ENCODE assay signal across 1 cellular context in genomic region chr17:7383742-7384488, GRCh38.
A peak's percentile ranks its signal among the peaks of the same experiment; 100 is the strongest.
TF ChIP-seq lines count a peak whose summit lies in the region.

No MANE protein-coding gene starts in this region.

TF ChIP-seq in WTC11, 78 proteins besides CTCF, POLR2A, EP300 and RAD21 (continued from another document and continues in another):
- no peak for TF ChIP-seq ZNF121 (CRISPR knock-in tag; IDR thresholded peaks at IDR 0.05)
- no peak for TF ChIP-seq SMAD3 (CRISPR knock-in tag; IDR thresholded peaks at IDR 0.05; ENCODE audit: borderline replicate concordance)
- 0 out of 2 replicates have a peak, but pooled peaks have one; percentile 70 for TF ChIP-seq AFF4 (CRISPR knock-in tag; IDR thresholded peaks at IDR 0.05; ENCODE audit: borderline replicate concordance)
- TF ChIP-seq ZNF416 (CRISPR knock-in tag; IDR thresholded peaks at IDR 0.05) = no peak
- TF ChIP-seq SMAD4 (CRISPR knock-in tag; IDR thresholded peaks at IDR 0.05) = no peak
- no peak for TF ChIP-seq GABPB1 (CRISPR knock-in tag; IDR thresholded peaks at IDR 0.05)
- TF ChIP-seq, protein P1, sequence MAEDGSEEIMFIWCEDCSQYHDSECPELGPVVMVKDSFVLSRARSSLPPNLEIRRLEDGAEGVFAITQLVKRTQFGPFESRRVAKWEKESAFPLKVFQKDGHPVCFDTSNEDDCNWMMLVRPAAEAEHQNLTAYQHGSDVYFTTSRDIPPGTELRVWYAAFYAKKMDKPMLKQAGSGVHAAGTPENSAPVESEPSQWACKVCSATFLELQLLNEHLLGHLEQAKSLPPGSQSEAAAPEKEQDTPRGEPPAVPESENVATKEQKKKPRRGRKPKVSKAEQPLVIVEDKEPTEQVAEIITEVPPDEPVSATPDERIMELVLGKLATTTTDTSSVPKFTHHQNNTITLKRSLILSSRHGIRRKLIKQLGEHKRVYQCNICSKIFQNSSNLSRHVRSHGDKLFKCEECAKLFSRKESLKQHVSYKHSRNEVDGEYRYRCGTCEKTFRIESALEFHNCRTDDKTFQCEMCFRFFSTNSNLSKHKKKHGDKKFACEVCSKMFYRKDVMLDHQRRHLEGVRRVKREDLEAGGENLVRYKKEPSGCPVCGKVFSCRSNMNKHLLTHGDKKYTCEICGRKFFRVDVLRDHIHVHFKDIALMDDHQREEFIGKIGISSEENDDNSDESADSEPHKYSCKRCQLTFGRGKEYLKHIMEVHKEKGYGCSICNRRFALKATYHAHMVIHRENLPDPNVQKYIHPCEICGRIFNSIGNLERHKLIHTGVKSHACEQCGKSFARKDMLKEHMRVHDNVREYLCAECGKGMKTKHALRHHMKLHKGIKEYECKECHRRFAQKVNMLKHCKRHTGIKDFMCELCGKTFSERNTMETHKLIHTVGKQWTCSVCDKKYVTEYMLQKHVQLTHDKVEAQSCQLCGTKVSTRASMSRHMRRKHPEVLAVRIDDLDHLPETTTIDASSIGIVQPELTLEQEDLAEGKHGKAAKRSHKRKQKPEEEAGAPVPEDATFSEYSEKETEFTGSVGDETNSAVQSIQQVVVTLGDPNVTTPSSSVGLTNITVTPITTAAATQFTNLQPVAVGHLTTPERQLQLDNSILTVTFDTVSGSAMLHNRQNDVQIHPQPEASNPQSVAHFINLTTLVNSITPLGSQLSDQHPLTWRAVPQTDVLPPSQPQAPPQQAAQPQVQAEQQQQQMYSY (CRISPR knock-in tag; IDR thresholded peaks at IDR 0.05) = peak; percentile 51; the same call in 1 of the 2 replicates
- no peak for TF ChIP-seq MYBL2 (CRISPR knock-in tag; IDR thresholded peaks at IDR 0.05)
- no peak; the same call in 1 of the 2 replicates for TF ChIP-seq ESRRA (CRISPR knock-in tag; IDR thresholded peaks at IDR 0.05; ENCODE audit: borderline replicate concordance)
- no peak for TF ChIP-seq NR1H2 (CRISPR knock-in tag; IDR thresholded peaks at IDR 0.05)
- no peak for TF ChIP-seq HMGA2 (CRISPR knock-in tag; IDR thresholded peaks at IDR 0.05)
- TF ChIP-seq ZSCAN18 (CRISPR knock-in tag; IDR thresholded peaks at IDR 0.05) = no peak
- TF ChIP-seq USF1 (CRISPR knock-in tag; IDR thresholded peaks at IDR 0.05) = peak; percentile 54; the same call in 1 of the 2 replicates
- TF ChIP-seq ELF4 (CRISPR knock-in tag; IDR thresholded peaks at IDR 0.05; ENCODE audit: low read depth) = no peak
- no peak for TF ChIP-seq ATF1 (CRISPR knock-in tag; IDR thresholded peaks at IDR 0.05)
- TF ChIP-seq, protein P2, sequence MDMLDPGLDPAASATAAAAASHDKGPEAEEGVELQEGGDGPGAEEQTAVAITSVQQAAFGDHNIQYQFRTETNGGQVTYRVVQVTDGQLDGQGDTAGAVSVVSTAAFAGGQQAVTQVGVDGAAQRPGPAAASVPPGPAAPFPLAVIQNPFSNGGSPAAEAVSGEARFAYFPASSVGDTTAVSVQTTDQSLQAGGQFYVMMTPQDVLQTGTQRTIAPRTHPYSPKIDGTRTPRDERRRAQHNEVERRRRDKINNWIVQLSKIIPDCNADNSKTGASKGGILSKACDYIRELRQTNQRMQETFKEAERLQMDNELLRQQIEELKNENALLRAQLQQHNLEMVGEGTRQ (CRISPR knock-in tag; IDR thresholded peaks at IDR 0.05) = peak; percentile 58; the same call in 1 of the 2 replicates
- peak; percentile 59; the same call in 1 of the 2 replicates for TF ChIP-seq TEAD1 (CRISPR knock-in tag; IDR thresholded peaks at IDR 0.05)
- peak; percentile 53; the same call in 1 of the 2 replicates for TF ChIP-seq ARID4B (CRISPR knock-in tag; IDR thresholded peaks at IDR 0.05; ENCODE audit: borderline replicate concordance)
- TF ChIP-seq ZNF423 (CRISPR knock-in tag; IDR thresholded peaks at IDR 0.05) = no peak
- TF ChIP-seq, protein P3, sequence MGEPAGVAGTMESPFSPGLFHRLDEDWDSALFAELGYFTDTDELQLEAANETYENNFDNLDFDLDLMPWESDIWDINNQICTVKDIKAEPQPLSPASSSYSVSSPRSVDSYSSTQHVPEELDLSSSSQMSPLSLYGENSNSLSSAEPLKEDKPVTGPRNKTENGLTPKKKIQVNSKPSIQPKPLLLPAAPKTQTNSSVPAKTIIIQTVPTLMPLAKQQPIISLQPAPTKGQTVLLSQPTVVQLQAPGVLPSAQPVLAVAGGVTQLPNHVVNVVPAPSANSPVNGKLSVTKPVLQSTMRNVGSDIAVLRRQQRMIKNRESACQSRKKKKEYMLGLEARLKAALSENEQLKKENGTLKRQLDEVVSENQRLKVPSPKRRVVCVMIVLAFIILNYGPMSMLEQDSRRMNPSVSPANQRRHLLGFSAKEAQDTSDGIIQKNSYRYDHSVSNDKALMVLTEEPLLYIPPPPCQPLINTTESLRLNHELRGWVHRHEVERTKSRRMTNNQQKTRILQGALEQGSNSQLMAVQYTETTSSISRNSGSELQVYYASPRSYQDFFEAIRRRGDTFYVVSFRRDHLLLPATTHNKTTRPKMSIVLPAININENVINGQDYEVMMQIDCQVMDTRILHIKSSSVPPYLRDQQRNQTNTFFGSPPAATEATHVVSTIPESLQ (CRISPR knock-in tag; IDR thresholded peaks at IDR 0.05) = no peak
- no peak for TF ChIP-seq ZNF396 (CRISPR knock-in tag; IDR thresholded peaks at IDR 0.05; ENCODE audit: borderline replicate concordance)
- TF ChIP-seq PRRX2 (CRISPR knock-in tag; IDR thresholded peaks at IDR 0.05) = no peak
- TF ChIP-seq, protein P4, sequence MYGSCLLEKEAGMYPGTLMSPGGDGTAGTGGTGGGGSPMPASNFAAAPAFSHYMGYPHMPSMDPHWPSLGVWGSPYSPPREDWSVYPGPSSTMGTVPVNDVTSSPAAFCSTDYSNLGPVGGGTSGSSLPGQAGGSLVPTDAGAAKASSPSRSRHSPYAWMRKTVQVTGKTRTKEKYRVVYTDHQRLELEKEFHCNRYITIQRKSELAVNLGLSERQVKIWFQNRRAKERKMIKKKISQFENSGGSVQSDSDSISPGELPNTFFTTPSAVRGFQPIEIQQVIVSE (CRISPR knock-in tag; IDR thresholded peaks at IDR 0.05; ENCODE audit: borderline replicate concordance) = no peak
- no peak for TF ChIP-seq NFYB (CRISPR knock-in tag; conservative IDR thresholded peaks at IDR 0.05; ENCODE audit: low read depth)
- no peak for TF ChIP-seq JAZF1 (CRISPR knock-in tag; IDR thresholded peaks at IDR 0.05)
- peak; percentile 66; the same call in 1 of the 2 replicates for TF ChIP-seq ZNF232 (CRISPR knock-in tag; IDR thresholded peaks at IDR 0.05)
- TF ChIP-seq ATF3 (CRISPR knock-in tag; conservative IDR thresholded peaks at IDR 0.05) = no peak
- peak; percentile 95 for TF ChIP-seq MAX (CRISPR knock-in tag; IDR thresholded peaks at IDR 0.05)
- TF ChIP-seq ZMAT4 (CRISPR knock-in tag; IDR thresholded peaks at IDR 0.05) = no peak
- peak; percentile 29; the same call in 1 of the 2 replicates for TF ChIP-seq NR2C2 (CRISPR knock-in tag; IDR thresholded peaks at IDR 0.05)
- TF ChIP-seq ETV6 (CRISPR knock-in tag; IDR thresholded peaks at IDR 0.05) = 0 out of 2 replicates have a peak, but pooled peaks have one; percentile 63
- TF ChIP-seq, protein P5, sequence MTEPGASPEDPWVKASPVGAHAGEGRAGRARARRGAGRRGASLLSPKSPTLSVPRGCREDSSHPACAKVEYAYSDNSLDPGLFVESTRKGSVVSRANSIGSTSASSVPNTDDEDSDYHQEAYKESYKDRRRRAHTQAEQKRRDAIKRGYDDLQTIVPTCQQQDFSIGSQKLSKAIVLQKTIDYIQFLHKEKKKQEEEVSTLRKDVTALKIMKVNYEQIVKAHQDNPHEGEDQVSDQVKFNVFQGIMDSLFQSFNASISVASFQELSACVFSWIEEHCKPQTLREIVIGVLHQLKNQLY (CRISPR knock-in tag; IDR thresholded peaks at IDR 0.05) = no peak
- TF ChIP-seq KAT7 (CRISPR knock-in tag; IDR thresholded peaks at IDR 0.05; ENCODE audit: borderline replicate concordance) = no peak
- TF ChIP-seq, protein P6, sequence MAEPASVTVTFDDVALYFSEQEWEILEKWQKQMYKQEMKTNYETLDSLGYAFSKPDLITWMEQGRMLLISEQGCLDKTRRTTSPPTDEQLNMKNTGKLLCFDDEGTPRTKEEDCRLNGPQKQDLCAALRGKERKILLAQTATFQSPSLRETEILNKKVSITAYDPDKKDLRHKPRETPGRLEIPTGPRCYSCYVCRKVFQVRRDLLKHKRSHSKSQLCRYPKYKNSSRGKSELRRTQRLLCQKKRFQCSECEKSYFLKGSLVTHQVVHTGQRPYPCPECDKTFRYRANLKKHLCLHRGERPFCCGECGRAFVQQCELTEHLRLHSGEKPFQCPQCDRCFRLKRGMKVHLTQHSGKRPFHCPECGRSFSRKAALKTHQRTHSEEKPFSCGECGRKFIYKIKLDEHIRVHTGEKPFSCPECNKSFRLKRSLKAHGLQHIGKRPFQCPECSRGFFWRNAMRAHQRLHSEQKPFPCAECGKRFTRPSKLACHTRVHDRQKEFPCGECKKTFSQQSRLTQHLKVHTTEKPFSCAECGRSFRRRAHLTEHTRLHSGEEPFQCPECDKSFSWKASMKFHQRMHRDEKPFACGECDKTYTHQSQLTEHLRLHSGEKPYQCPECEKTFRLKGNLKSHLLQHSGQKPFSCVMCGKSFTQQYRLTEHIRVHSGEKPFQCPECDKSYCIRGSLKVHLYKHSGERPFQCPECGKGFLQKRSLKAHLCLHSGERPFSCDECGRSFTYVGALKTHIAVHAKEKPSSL (CRISPR knock-in tag; conservative IDR thresholded peaks at IDR 0.05) = no peak
